ENCODE assay signal across 24 cellular contexts in genomic region chr5:143560378-143560777, GRCh38.
"Had no signal": no experiment of that assay in that cellular context is flagged by ENCODE, and none has a peak within 500 bp of the region (broad histone marks: within the 10 kb centered on the region; RNA-seq: fewer than 3 reads in every experiment).

No MANE protein-coding gene starts in this region.

- H3K36me3 ChIP-seq: adrenal gland, Peyer's patch, SJCRH30 had no signal

- ATAC-seq: activated CD4-positive, CD25-positive, alpha-beta regulatory T cell treated with anti-CD3 and anti-CD28 coated beads, Interleukin-2, amount 50 U/mL, for 24 hours; activated CD8-positive, alpha-beta T cell treated with anti-CD3 and anti-CD28 coated beads for 36 hours; activated T-cell treated with anti-CD3 and anti-CD28 coated beads, Interleukin-2, amount 50 U/mL, for 72 hours had no signal

- H3K9me2 ChIP-seq: SK-N-SH had no signal

- DNase-seq: activated CD4-positive, alpha-beta T cell treated with anti-CD3 and anti-CD28 coated beads for 4 hours; activated CD8-positive, alpha-beta memory T cell treated with anti-CD3 and anti-CD28 coated beads, Interleukin-2, amount 50 U/mL, for 4 hours; activated CD8-positive, alpha-beta T cell treated with anti-CD3 and anti-CD28 coated beads for 36 hours; activated naive CD4-positive, alpha-beta T cell treated with anti-CD3 and anti-CD28 coated beads, Interleukin-2, amount 50 U/mL, for 16 hours; activated naive CD8-positive, alpha-beta T cell treated with anti-CD3 and anti-CD28 coated beads, Interleukin-2, amount 10 ng/mL, durations not matched to agents 7 days and 5 days; activated T-cell treated with anti-CD3 and anti-CD28 coated beads, Interleukin-2, amount 50 U/mL, for 72 hours; adrenal gland; anterior cingulate cortex; cerebellar nuclear complex; Kasumi-1; NCI-H1048; NCI-H1930; NCI-H2107; NCI-H2171 treated with DMSO at 0.1 percent for 48 hours; NCI-H226; NCI-H510A; NCI-H748 treated with DMSO at 0.1 percent for 48 hours; Peyer's patch; Right ventricle myocardium superior; SJCRH30; SK-N-SH; T-helper 1 cell had no signal

- H3K27me3 ChIP-seq: adrenal gland, Peyer's patch, SJCRH30 had no signal

- H3K4me1 ChIP-seq: adrenal gland, Peyer's patch had no signal

- H3K9ac ChIP-seq: SK-N-SH had no signal

- H3K9me3 ChIP-seq: adrenal gland, Peyer's patch, SK-N-SH had no signal

- H3K4me3 ChIP-seq: adrenal gland, Peyer's patch, SJCRH30 had no signal

- H3K4me2 ChIP-seq: SK-N-SH had no signal

- H3K27ac ChIP-seq: adrenal gland, Peyer's patch, RWPE1, SJCRH30 had no signal
